Comparison of ENCODE assay signal across 17 cellular contexts in genomic region chr11:1469287-1469910, GRCh38. TPM values are rescaled to one million over a fixed set of nuclear protein-coding genes. Genes with fewer than 3 reads are reported as not detected.
DNase-seq lines count a peak whose midpoint lies in the region; ATAC-seq, FAIRE-seq and TF ChIP-seq lines count a peak whose summit lies in the region.
"Had no signal": no experiment of that assay in that cellular context is flagged by ENCODE, and none has a peak within 500 bp of the region (broad histone marks: within the 10 kb centered on the region; RNA-seq: fewer than 3 reads in every experiment).

No MANE protein-coding gene starts in this region.

- no peak for TF ChIP-seq POLR2A in K562 (conservative IDR thresholded peaks at IDR 0.05)
- no peak for TF ChIP-seq POLR2A in gastroesophageal sphincter (IDR thresholded peaks at IDR 0.05)
- no peak for TF ChIP-seq POLR2A in esophagus squamous epithelium (IDR thresholded peaks at IDR 0.05)

- H3K4me1 Mint-ChIP-seq in WTC11 = no peaks in the 10 kb centered on the region
- H3K4me1 Mint-ChIP-seq: CD14-positive monocyte had no signal

- no peak for TF ChIP-seq CTCF in K562 (IDR thresholded peaks at IDR 0.05 in 2 of 3, conservative IDR thresholded peaks at IDR 0.05 in 1 of 3; ENCODE audit: insufficient read depth in 2 of 3, low read depth in 1 of 3, low read length in 3 of 3)
- TF ChIP-seq CTCF in gastroesophageal sphincter (IDR thresholded peaks at IDR 0.05) = no peak
- TF ChIP-seq CTCF in esophagus squamous epithelium (IDR thresholded peaks at IDR 0.05) = no peak
- no peak for TF ChIP-seq CTCF in WTC11 (IDR thresholded peaks at IDR 0.05)

- H3K27ac Mint-ChIP-seq in WTC11 = no peak overlapping the region; the same call in 1 of the 2 replicates
- H3K27ac Mint-ChIP-seq: CD8-positive, alpha-beta T cell; H9 had no signal

- in situ Hi-C loops in K562 (cut with MboI) = no loop called here

- intact Hi-C loops in right cardiac atrium (cut with DNase I) (no loop called here), left cardiac atrium (cut with DNase I) (no loop called here), K562 (cut with micrococcal nuclease) (no loop called here), esophagus squamous epithelium (cut with DNase I) (no loop called here)

- H3K27me3 ChIP-seq in right cardiac atrium (ENCODE audit: control insufficient read depth, insufficient read depth) (no peaks in the 10 kb centered on the region), K562 (ENCODE audit: control insufficient read depth in 2 of 2, insufficient read depth in 2 of 2, low read length in 2 of 2) (no peaks in the 10 kb centered on the region), gastroesophageal sphincter (no peaks in the 10 kb centered on the region), esophagus squamous epithelium (no peaks in the 10 kb centered on the region)

- POLR2A ChIA-PET in K562 (lab: Yijun Ruan, JAX) = no interaction called here
- POLR2A ChIA-PET in WTC11 (lab: Charles Lee) = no interaction called here

- H3K4me3 ChIP-seq in right cardiac atrium (ENCODE audit: low read length) = no peak overlapping the region
- H3K4me3 ChIP-seq in K562 = no peak overlapping the region
- no peak overlapping the region for H3K4me3 ChIP-seq in gastroesophageal sphincter
- H3K4me3 ChIP-seq in esophagus squamous epithelium = no peak overlapping the region
- H3K4me3 ChIP-seq: GM23248 had no signal

- no peaks in the 10 kb centered on the region for H3K9me3 ChIP-seq in right cardiac atrium (ENCODE audit: control insufficient read depth, low read length)
- no peaks in the 10 kb centered on the region for H3K9me3 ChIP-seq in K562 (replicated peaks; ENCODE audit: control insufficient read depth, insufficient read depth, low read depth, low read length)
- no peaks in the 10 kb centered on the region for H3K9me3 ChIP-seq in gastroesophageal sphincter
- H3K9me3 ChIP-seq in esophagus squamous epithelium = no peaks in the 10 kb centered on the region

- H3K4me3 Mint-ChIP-seq in WTC11 = no peak overlapping the region
- H3K4me3 Mint-ChIP-seq: CD14-positive monocyte; CD8-positive, alpha-beta T cell; H9 had no signal

- CTCF ChIA-PET in K562 (lab: Yijun Ruan, JAX; ENCODE audit: low intra/inter-chr PET ratio) (no interaction called here), WTC11 (lab: Charles Lee) (interaction anchor here (0.5 to 0.9 kb wide), 2 partner anchors 12 to 14 kb away, joined by 3 read pairs; no protein-coding TSS in a partner anchor)

- H4K20me1 ChIP-seq in K562 (replicated peaks; ENCODE audit: control insufficient read depth, insufficient read depth, low read length) = 0 out of 2 replicates have a peak, but pooled peaks cover 11% of the 10 kb centered on the region

- TSS peak; percentile 50 for BruUV-seq in K562 (replicated peaks; lab: Mats Ljungman, UMichigan)

- no peak overlapping the region for H2AFZ ChIP-seq in K562 (ENCODE audit: low read depth, low read length)
- H2AFZ ChIP-seq: GM23248 had no signal

- H3K4me1 ChIP-seq in right cardiac atrium (ENCODE audit: control insufficient read depth, insufficient read depth, low read length) = no peaks in the 10 kb centered on the region
- H3K4me1 ChIP-seq in K562 (replicated peaks in 1 of 2; ENCODE audit: control insufficient read depth in 2 of 2, insufficient read depth in 2 of 2, low read length in 2 of 2) = peaks cover 0 to 27% of the 10 kb centered on the region in 2 experiments; a peak in 2 of 5 replicates
- peaks cover 0 to 54% (median 0%) of the 10 kb centered on the region in 3 donors for H3K4me1 ChIP-seq in gastroesophageal sphincter
- peaks cover 0 to 12% (median 0%) of the 10 kb centered on the region in 3 donors for H3K4me1 ChIP-seq in esophagus squamous epithelium

- H3K9me1 ChIP-seq in K562 (ENCODE audit: control insufficient read depth, insufficient read depth, low read length) = no peaks in the 10 kb centered on the region

- H3K27me3 Mint-ChIP-seq in WTC11 (ENCODE audit: low read depth) = no peaks in the 10 kb centered on the region; the same call in 1 of the 2 replicates

- peak in 2 of 3 donors; percentile 47 to 51 for DNase-seq in right cardiac atrium
- no peak for DNase-seq in left cardiac atrium
- no peak for DNase-seq in K562 (ENCODE audit: extremely low read depth in 1 of 4, low spot score in 3 of 4)
- no peak for DNase-seq in epidermal melanocyte (ENCODE audit: insufficient read length, low spot score)
- no peak for DNase-seq in NCI-H1694 (lab: John Stamatoyannopoulos, UW)
- no peak for DNase-seq in esophagus squamous epithelium (lab: John Stamatoyannopoulos, UW)
- DNase-seq in WTC11 (ENCODE audit: low spot score) = no peak
- DNase-seq: ACHN, COR-L47, DND-41, GDM1, GM23248, H9 had no signal

- no peaks in the 10 kb centered on the region for H3K36me3 Mint-ChIP-seq in WTC11

- H3K36me3 ChIP-seq in K562 (ENCODE audit: control insufficient read depth, insufficient read depth, low read length) = peaks cover 3% of the 10 kb centered on the region; the same call in 1 of the 3 replicates
- H3K36me3 ChIP-seq in gastroesophageal sphincter = peaks cover 0 to 97% of the 10 kb centered on the region in 2 donors
- peaks cover 23 to 95% (median 25%) of the 10 kb centered on the region in 3 donors for H3K36me3 ChIP-seq in esophagus squamous epithelium

- no peak for ATAC-seq in right cardiac atrium
- ATAC-seq in left cardiac atrium = no peak
- ATAC-seq in K562 = no peak
- no peak for ATAC-seq in gastroesophageal sphincter
- ATAC-seq in WTC11 = no peak
- ATAC-seq: CD8-positive, alpha-beta T cell had no signal

- no peaks in the 10 kb centered on the region for H3K79me2 ChIP-seq in K562 (ENCODE audit: control insufficient read depth, insufficient read depth, low read length)

- no peak overlapping the region for H3K9ac ChIP-seq in K562 (ENCODE audit: insufficient read depth in 1 of 2, low read depth in 2 of 2, low read length in 2 of 2)
- H3K9ac ChIP-seq: GM23248 had no signal

- 83% methylated on average over 19 of the region's 19 CpGs for WGBS in right cardiac atrium
- 64% methylated on average over 13 of the region's 19 CpGs for WGBS in K562 (ENCODE audit: insufficient coverage, low coverage, missing lambda C conversion rate)
- 42% methylated on average over 4 of the region's 19 CpGs; no CpG with 5 or more reads in 1 of the 2 donors for WGBS in gastroesophageal sphincter (ENCODE audit: low coverage in 1 of 2), 2 donors
- 90 to 100% methylated on average over 2 to 8 of the region's 19 CpGs for WGBS in esophagus squamous epithelium, 2 donors

- FAIRE-seq in K562 (lab: Jason Lieb, UNC) = no peak
- FAIRE-seq: GM12892 had no signal

- TF ChIP-seq EP300 in K562 (IDR thresholded peaks at IDR 0.05; ENCODE audit: low read length) (no peak), gastroesophageal sphincter (IDR thresholded peaks at IDR 0.05) (no peak)

- TF ChIP-seq RAD21 in K562 (CRISPR knock-in tag; conservative IDR thresholded peaks at IDR 0.05 in 1 of 2, IDR thresholded peaks at IDR 0.05 in 1 of 2) = no peak

- H3K9me3 Mint-ChIP-seq in WTC11 = no peaks in the 10 kb centered on the region
- H3K9me3 Mint-ChIP-seq: CD8-positive, alpha-beta T cell; H9 had no signal

- H3K27ac ChIP-seq in right cardiac atrium (ENCODE audit: low read length) = no peak overlapping the region
- H3K27ac ChIP-seq in K562 (ENCODE audit: extremely low read depth, low read depth, low read length) = no peak overlapping the region
- H3K27ac ChIP-seq in gastroesophageal sphincter = peak overlapping the region in 3 of 4 donors; percentile 46 to 77 (median 71)
- no peak overlapping the region for H3K27ac ChIP-seq in esophagus squamous epithelium
- H3K27ac ChIP-seq: GM23248 had no signal

- H3K4me2 ChIP-seq in K562 (ENCODE audit: insufficient read depth, low read length) = no peak overlapping the region

TF ChIP-seq in K562, 482 proteins besides CTCF, POLR2A, EP300 and RAD21:
- TF ChIP-seq ZNF584 (CRISPR knock-in tag; IDR thresholded peaks at IDR 0.05; ENCODE audit: low read depth) (no peak), ZNF507 (tag; conservative IDR thresholded peaks at IDR 0.05) (no peak), TAF7 (tag; IDR thresholded peaks at IDR 0.05) (no peak)

TF ChIP-seq in WTC11, 78 proteins besides CTCF, POLR2A, EP300 and RAD21 (continues in another document):
- no peak for TF ChIP-seq MAX (CRISPR knock-in tag; IDR thresholded peaks at IDR 0.05)
- TF ChIP-seq JUN (CRISPR knock-in tag; IDR thresholded peaks at IDR 0.05) = no peak

RNA-seq across cellular contexts. Expression of gene MOB2, which starts 17.2 kb away (rescaled TPM):
- total RNA-seq in right cardiac atrium (10 to 100 TPM; 35.0 to 45.0 (median 42.0) TPM), left cardiac atrium (10 to 100 TPM; 36.6 to 44.0 TPM), K562 (2014; rRNA removed) (18.9 and 19.1 TPM in 2 replicates), K562 (2014; rRNA removed; fragmentation: Illumina TruSeq; extraction: Trizol) (9.0 and 16.7 TPM in 2 replicates), K562 (2015; rRNA removed; fragmentation: Illumina TruSeq; extraction: Trizol) (18.9 and 19.2 TPM in 2 replicates), K562 (2021) (23.6 and 24.9 TPM in 2 replicates), gastroesophageal sphincter (100 to 1,000 TPM in 2 of 4 donors, 10 to 100 TPM in 2; 59.6 to 103 (median 87.8) TPM), esophagus squamous epithelium (10 to 100 TPM; 21.5 to 45.0 (median 30.1) TPM), WTC11 (2021) (17.7 to 23.4 TPM (median 21.7 TPM) in 3 replicates)
- polyA plus RNA-seq in right cardiac atrium (40.0 TPM), K562 (2011; rRNA removed) (30.4 and 33.3 TPM in 2 replicates), K562 (2014; fragmentation: Illumina TruSeq; extraction: Trizol) (36.8 and 46.3 TPM in 2 replicates), K562 (2014; fragmentation: Nextera tagmentation; extraction: Ambion mirVana) (under 1 TPM; 0.17 to 0.41 TPM), K562 (2014; rRNA removed) (24.3 and 27.5 TPM in 2 replicates)
- 14.8 and 29.8 TPM in 2 replicates for total RNA-seq in K562 (2011; cell fraction: chromatin; rRNA removed; ENCODE audit: low replicate concordance)
- total RNA-seq in K562 (2011; cell fraction: nucleolus; rRNA removed) = 29.5 and 31.0 TPM in 2 replicates
- 17.6 and 19.9 TPM in 2 replicates for total RNA-seq in K562 (2011; cell fraction: nucleoplasm; rRNA removed)
- polyA plus RNA-seq in K562 (2011; cell fraction: cytosol; rRNA removed) = 32.0 and 48.0 TPM in 2 replicates
- polyA plus RNA-seq in K562 (2011; cell fraction: nucleus; rRNA removed) = 38.7 and 62.4 TPM in 2 replicates
- 19.2 and 26.7 TPM in 2 replicates for polyA plus RNA-seq in K562 (2012)
- polyA minus RNA-seq in K562 (2011; rRNA and poly(A)+ RNA removed) = 16.6 and 22.5 TPM in 2 replicates
- 10.3 and 13.7 TPM in 2 replicates for polyA minus RNA-seq in K562 (2011; cell fraction: cytosol; rRNA and poly(A)+ RNA removed)
- 7.5 and 12.7 TPM in 2 replicates for polyA minus RNA-seq in K562 (2011; cell fraction: nucleus; rRNA and poly(A)+ RNA removed)

Comparison
In these comparisons a context has a peak if more than half of its experiments do, and no peak if none do; other contexts are left out.
1. DNase-seq: peak in right cardiac atrium (2 of 3); none in left cardiac atrium (single experiment), K562 (0 of 4), epidermal melanocyte (single experiment), NCI-H1694 (single experiment), esophagus squamous epithelium (single experiment) and WTC11 (single experiment).
2. H3K27ac ChIP-seq: peak in gastroesophageal sphincter (3 of 4); none in right cardiac atrium (single experiment), K562 (single experiment) and esophagus squamous epithelium (0 of 4).